ENCODE assay signal across 1 cellular context in the genomic region with DNA sequence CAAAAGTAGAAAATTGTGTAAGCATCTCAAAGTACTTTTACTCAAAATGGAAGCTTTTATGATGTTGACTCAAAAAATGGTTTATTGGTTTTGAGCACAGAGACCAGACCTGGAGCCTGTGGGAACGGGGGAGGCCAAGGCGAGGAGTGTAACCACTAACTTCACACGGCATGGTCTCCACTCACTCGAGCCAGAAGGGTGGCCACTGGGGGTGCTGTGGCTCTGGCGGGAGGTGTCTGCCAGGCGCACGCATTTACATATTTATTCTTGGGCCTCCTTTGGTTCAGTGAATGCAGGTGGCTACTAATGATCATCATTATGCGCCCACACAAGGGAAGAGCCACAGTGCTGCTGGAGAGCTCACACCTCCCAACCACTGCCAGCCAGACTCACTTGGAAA.
TF ChIP-seq lines count a peak whose summit lies in the region.

No MANE protein-coding gene starts in this region.

TF ChIP-seq in K562, 482 proteins besides CTCF, POLR2A, EP300 and RAD21 (continued from another document):
- TF ChIP-seq, protein P1, sequence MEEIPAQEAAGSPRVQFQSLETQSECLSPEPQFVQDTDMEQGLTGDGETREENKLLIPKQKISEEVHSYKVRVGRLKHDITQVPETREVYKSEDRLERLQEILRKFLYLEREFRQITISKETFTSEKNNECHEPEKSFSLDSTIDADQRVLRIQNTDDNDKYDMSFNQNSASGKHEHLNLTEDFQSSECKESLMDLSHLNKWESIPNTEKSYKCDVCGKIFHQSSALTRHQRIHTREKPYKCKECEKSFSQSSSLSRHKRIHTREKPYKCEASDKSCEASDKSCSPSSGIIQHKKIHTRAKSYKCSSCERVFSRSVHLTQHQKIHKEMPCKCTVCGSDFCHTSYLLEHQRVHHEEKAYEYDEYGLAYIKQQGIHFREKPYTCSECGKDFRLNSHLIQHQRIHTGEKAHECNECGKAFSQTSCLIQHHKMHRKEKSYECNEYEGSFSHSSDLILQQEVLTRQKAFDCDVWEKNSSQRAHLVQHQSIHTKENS (CRISPR knock-in tag; IDR thresholded peaks at IDR 0.05) = no peak
- no peak for TF ChIP-seq FOXJ2 (tag; IDR thresholded peaks at IDR 0.05)
- TF ChIP-seq, protein P2, sequence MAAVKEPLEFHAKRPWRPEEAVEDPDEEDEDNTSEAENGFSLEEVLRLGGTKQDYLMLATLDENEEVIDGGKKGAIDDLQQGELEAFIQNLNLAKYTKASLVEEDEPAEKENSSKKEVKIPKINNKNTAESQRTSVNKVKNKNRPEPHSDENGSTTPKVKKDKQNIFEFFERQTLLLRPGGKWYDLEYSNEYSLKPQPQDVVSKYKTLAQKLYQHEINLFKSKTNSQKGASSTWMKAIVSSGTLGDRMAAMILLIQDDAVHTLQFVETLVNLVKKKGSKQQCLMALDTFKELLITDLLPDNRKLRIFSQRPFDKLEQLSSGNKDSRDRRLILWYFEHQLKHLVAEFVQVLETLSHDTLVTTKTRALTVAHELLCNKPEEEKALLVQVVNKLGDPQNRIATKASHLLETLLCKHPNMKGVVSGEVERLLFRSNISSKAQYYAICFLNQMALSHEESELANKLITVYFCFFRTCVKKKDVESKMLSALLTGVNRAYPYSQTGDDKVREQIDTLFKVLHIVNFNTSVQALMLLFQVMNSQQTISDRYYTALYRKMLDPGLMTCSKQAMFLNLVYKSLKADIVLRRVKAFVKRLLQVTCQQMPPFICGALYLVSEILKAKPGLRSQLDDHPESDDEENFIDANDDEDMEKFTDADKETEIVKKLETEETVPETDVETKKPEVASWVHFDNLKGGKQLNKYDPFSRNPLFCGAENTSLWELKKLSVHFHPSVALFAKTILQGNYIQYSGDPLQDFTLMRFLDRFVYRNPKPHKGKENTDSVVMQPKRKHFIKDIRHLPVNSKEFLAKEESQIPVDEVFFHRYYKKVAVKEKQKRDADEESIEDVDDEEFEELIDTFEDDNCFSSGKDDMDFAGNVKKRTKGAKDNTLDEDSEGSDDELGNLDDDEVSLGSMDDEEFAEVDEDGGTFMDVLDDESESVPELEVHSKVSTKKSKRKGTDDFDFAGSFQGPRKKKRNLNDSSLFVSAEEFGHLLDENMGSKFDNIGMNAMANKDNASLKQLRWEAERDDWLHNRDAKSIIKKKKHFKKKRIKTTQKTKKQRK (IDR thresholded peaks at IDR 0.05; ENCODE audit: borderline replicate concordance, low read depth, low read length) = no peak
- TF ChIP-seq WHSC1 (IDR thresholded peaks at IDR 0.05; ENCODE audit: low read length) = no peak
- TF ChIP-seq GABPB1 (CRISPR knock-in tag; IDR thresholded peaks at IDR 0.05) = no peak
- TF ChIP-seq ZKSCAN8 (CRISPR knock-in tag; IDR thresholded peaks at IDR 0.05) = no peak
- no peak for TF ChIP-seq ETS2 (tag; IDR thresholded peaks at IDR 0.05; ENCODE audit: borderline replicate concordance, poor library complexity, severe bottlenecking)
- TF ChIP-seq TCF3 (CRISPR knock-in tag; IDR thresholded peaks at IDR 0.05) = no peak
- TF ChIP-seq SRSF7 (optimal IDR thresholded peaks at IDR 0.05; ENCODE audit: low read depth, low read length) = no peak
